ENCODE assay signal across 8 cellular contexts in the genomic region with DNA sequence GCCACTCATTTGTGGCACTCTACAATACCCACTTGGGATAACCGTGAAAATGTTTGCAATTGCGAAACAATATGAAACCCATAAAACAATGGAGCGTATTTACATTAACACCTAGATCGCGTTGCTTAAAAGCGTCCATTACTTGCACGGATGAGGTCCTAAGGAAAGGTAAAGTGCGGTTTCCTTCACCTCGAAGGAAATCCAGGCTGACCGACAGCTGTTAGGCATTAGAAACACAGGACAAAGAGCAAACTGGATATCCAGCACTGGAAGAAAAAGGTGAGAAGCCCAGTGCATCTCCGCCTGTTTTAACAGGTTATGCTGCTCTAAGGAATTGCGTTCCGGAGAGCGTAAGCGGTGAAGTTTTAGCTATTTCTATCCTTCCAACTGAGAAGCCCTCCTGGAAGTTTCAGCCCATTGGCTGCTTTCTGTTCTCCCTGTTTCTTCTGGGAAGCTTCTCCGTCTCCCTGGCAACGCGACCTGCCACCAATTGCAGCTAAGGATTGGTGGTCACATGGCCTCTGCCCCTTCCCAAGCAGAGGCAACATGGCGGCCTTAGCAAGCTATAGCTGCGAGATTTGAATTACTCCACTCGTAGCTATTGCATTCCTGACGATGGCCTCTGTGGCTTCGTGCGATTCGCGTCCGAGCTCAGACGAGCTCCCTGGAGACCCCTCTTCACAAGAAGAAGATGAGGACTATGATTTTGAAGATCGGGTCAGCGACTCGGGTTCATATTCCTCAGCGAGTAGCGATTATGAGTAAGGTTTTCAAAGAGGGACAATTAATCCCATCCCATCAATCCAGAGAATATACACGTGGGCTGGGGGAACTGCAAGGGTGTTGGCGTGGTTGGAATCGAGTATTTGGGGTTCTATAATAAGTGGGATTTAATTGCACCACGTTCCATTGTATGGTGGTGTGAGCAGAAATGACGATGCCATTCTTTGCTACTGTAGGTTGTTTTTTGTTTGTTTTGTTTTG. TPM values are rescaled to one million over a fixed set of nuclear protein-coding genes. Genes with fewer than 3 reads are reported as not detected.
DNase-seq lines count a peak whose midpoint lies in the region; ATAC-seq, FAIRE-seq and TF ChIP-seq lines count a peak whose summit lies in the region.

Gene INTU (plus strand): TSS at position 538 of the 984 bp plus-strand sequence. CDS start 78 bp downstream, at position 616.

- H3K27ac ChIP-seq in body of pancreas = peak within 1 kb of the TSS in 3 of 4 donors; percentile 54 to 73 (median 67)

- H3K4me1 ChIP-seq in body of pancreas = peaks cover 3% of the 10 kb centered on the region

- ATAC-seq in GM21717 (IDR thresholded peaks at IDR 0.05; ENCODE audit: unreplicated experiment) = peak; percentile 99
- peak; percentile 100 for ATAC-seq in body of pancreas

- peak within 1 kb of the TSS; percentile 100 for H3K27ac Mint-ChIP-seq in progenitor cell of endocrine pancreas

- 0 to 1% methylated on average over 38 of the region's 38 CpGs for WGBS in body of pancreas, 2 donors

- peak within 1 kb of the TSS; percentile 34 to 77 for H3K4me3 ChIP-seq in body of pancreas

- peak; percentile 83 for FAIRE-seq in RCC 7860 (lab: Jason Lieb, UNC)

- TF ChIP-seq CTCF in body of pancreas (IDR thresholded peaks at IDR 0.05) = no peak
- no peak for TF ChIP-seq CTCF in progenitor cell of endocrine pancreas (IDR thresholded peaks at IDR 0.05; ENCODE audit: unreplicated experiment)

- no peaks in the 10 kb centered on the region for H3K27me3 ChIP-seq in body of pancreas

- no peaks in the 10 kb centered on the region for H3K9me3 Mint-ChIP-seq in progenitor cell of endocrine pancreas (ENCODE audit: low read depth)

- no peaks in the 10 kb centered on the region for H3K36me3 ChIP-seq in body of pancreas (replicated peaks in 1 of 2; ENCODE audit: insufficient read depth in 1 of 2, low read depth in 2 of 2)

- intact Hi-C loops in body of pancreas (cut with DNase I) = no loop called here

- peaks cover 6% of the 10 kb centered on the region for H3K4me1 Mint-ChIP-seq in progenitor cell of endocrine pancreas (ENCODE audit: low read depth)

- TF ChIP-seq POLR2A in body of pancreas (IDR thresholded peaks at IDR 0.05) = peak in 2 of 3 donors; percentile 41 to 59

- no peaks in the 10 kb centered on the region for H3K9me3 ChIP-seq in body of pancreas

- H3K36me3 Mint-ChIP-seq in progenitor cell of endocrine pancreas (ENCODE audit: insufficient read depth) = peaks cover 2% of the 10 kb centered on the region

- H3K27me3 Mint-ChIP-seq in progenitor cell of endocrine pancreas = peaks cover 2% of the 10 kb centered on the region

- DNase-seq in DMS79 treated with DMSO at 0.1 percent for 48 hours (lab: John Stamatoyannopoulos, UW) (peak; percentile 60), HuH-7 (ENCODE audit: low spot score) (peak; percentile 71), RCC 7860 (ENCODE audit: low spot score) (peak; percentile 87), body of pancreas (peak; percentile 95 to 97 (median 96)), hypothalamus (lab: John Stamatoyannopoulos, UW) (peak; percentile 39 to 96 (median 87)), progenitor cell of endocrine pancreas (ENCODE audit: low spot score, unreplicated experiment) (peak; percentile 80), H4 (ENCODE audit: low spot score) (no peak)

- H3K4me3 Mint-ChIP-seq in progenitor cell of endocrine pancreas (ENCODE audit: low read depth) = peak within 1 kb of the TSS; percentile 99

RNA-seq across cellular contexts. Expression of gene INTU, which starts in this region (rescaled TPM):
- total RNA-seq in body of pancreas (1 to 10 TPM; 7.6 to 8.0 TPM), progenitor cell of endocrine pancreas (18.0 and 18.8 TPM in 2 replicates)
- total RNA-seq in H4 (2014; rRNA removed; shearing (Covaris generic)) = 0.37 and 2.2 TPM in 2 replicates
